9 cellular contexts compared by ENCODE assay signal in the genomic region with DNA sequence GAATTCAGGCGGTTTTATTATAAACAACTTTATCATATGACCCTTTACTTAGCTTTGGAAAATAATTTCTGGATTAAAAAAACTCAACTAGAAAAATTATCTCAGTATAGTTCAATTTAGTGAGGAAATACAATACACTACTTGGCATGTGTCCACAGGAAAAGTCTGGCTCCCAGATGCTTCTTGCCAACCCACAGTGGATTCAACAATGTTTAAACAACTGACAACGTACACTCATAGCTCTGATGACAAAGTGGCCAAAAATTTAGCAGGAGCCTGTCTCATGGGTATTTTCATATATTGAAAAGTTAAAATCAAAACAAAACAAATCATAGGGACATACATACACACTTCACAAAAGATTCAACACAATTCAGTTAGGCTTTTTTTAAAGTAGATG.
DNase-seq lines count a peak whose midpoint lies in the region; TF ChIP-seq lines count a peak whose summit lies in the region.
"Had no signal": no experiment of that assay in that cellular context is flagged by ENCODE, and none has a peak within 500 bp of the region (broad histone marks: within the 10 kb centered on the region; RNA-seq: fewer than 3 reads in every experiment).

No MANE protein-coding gene starts in this region.

- H3K4me2 ChIP-seq in SK-N-SH: no peak overlapping the region
- H3K4me2 ChIP-seq: KMS-11 had no signal

- 5% methylated on average over 2 of the region's 2 CpGs for WGBS in SK-N-SH (ENCODE audit: low lambda C conversion rate)

- H3K79me2 ChIP-seq in SK-N-SH (ENCODE audit: insufficient read depth): no peaks in the 10 kb centered on the region

- H4K20me1 ChIP-seq in SK-N-SH (ENCODE audit: insufficient read depth): no peaks in the 10 kb centered on the region

- H3K36me3 ChIP-seq in SK-N-SH (replicated peaks in 1 of 2; ENCODE audit: control insufficient read depth in 1 of 2, insufficient read depth in 2 of 2, low read length in 1 of 2) (no peaks in the 10 kb centered on the region), H7 (replicated peaks; ENCODE audit: control insufficient read depth, insufficient read depth, low read length) (no peaks in the 10 kb centered on the region)

- CTCF ChIA-PET in SK-N-SH (lab: Yijun Ruan, JAX): interaction anchor here (0.9 to 4.3 kb wide), 10 partner anchors 7 to 474 kb away, joined by 3 to 17 read pairs (median 4); no protein-coding TSS in a partner anchor

- H3K9ac ChIP-seq in SK-N-SH: no peak overlapping the region
- H3K9ac ChIP-seq: KMS-11 had no signal

- TF ChIP-seq EP300 in Ishikawa (IDR thresholded peaks at IDR 0.05; ENCODE audit: borderline replicate concordance) (no peak), SK-N-SH (IDR thresholded peaks at IDR 0.05; ENCODE audit: borderline replicate concordance in 1 of 2, low read depth in 1 of 2, low read length in 1 of 2) (peak in 1 of 2 experiments; percentile 61; a peak in 1 of 4 replicates)

- H3K27ac ChIP-seq in SK-N-SH (ENCODE audit: low read depth in 2 of 2, low read length in 1 of 2): peak overlapping the region in 1 of 2 experiments; percentile 47; a peak in 1 of 4 replicates
- H3K27ac ChIP-seq: KMS-11 had no signal

- H3K4me3 ChIP-seq in AG09309 (ENCODE audit: control insufficient read depth, low read depth, low read length) (no peak overlapping the region), SK-N-SH (ENCODE audit: low read depth in 2 of 2, low read length in 1 of 2) (no peak overlapping the region), H7 (ENCODE audit: insufficient read depth, low read depth, low read length) (no peak overlapping the region)

- H3F3A ChIP-seq in SK-N-SH (replicated peaks; ENCODE audit: insufficient read depth): no peaks in the 10 kb centered on the region

- no peak for TF ChIP-seq CTCF in AG09309 (IDR thresholded peaks at IDR 0.05; ENCODE audit: control insufficient read depth, insufficient read depth, low read depth, low read length, missing control alignments)
- TF ChIP-seq CTCF in SK-N-SH (IDR thresholded peaks at IDR 0.05): no peak

- no peak overlapping the region for H2AFZ ChIP-seq in SK-N-SH (ENCODE audit: low read depth)

- H3K27me3 ChIP-seq in SK-N-SH (ENCODE audit: insufficient read depth) (no peaks in the 10 kb centered on the region), H7 (ENCODE audit: control insufficient read depth, insufficient read depth, low read length) (no peaks in the 10 kb centered on the region)

- H3K9me2 ChIP-seq in SK-N-SH: no peaks in the 10 kb centered on the region

- H3K4me1 ChIP-seq in SK-N-SH (ENCODE audit: control insufficient read depth in 1 of 2, insufficient read depth in 2 of 2, low read depth in 1 of 2, low read length in 1 of 2): peaks cover 6 to 16% of the 10 kb centered on the region in 2 experiments; a peak in 2 of 4 replicates

- POLR2A ChIA-PET in SK-N-SH (lab: Yijun Ruan, JAX): no interaction called here

- no peaks in the 10 kb centered on the region for H3K9me3 ChIP-seq in SK-N-SH

- TF ChIP-seq RAD21 in Ishikawa (IDR thresholded peaks at IDR 0.05; ENCODE audit: low read depth) (no peak), SK-N-SH (IDR thresholded peaks at IDR 0.05; ENCODE audit: low read length) (no peak)

- DNase-seq in AG09309 (ENCODE audit: low read depth): peak; percentile 79
- DNase-seq in SK-N-SH: peak; percentile 64
- peak; percentile 93 for DNase-seq in iris pigment epithelial cell (ENCODE audit: low read depth)
- DNase-seq in H7: no peak
- DNase-seq in NCI-H187 treated with DMSO at 0.1 percent for 48 hours (lab: John Stamatoyannopoulos, UW): no peak
- no peak for DNase-seq in activated CD4-positive, alpha-beta T cell treated with anti-CD3 and anti-CD28 coated beads for 1 hour
- DNase-seq in NCI-H2227 (lab: John Stamatoyannopoulos, UW; ENCODE audit: unreplicated experiment): no peak

TF ChIP-seq in Ishikawa, 13 proteins besides CTCF, POLR2A, EP300 and RAD21:
- TF ChIP-seq NFIC (IDR thresholded peaks at IDR 0.05) (peak; percentile 48; the same call in 1 of the 2 replicates), YY1 (IDR thresholded peaks at IDR 0.05; ENCODE audit: low read depth) (no peak), MAX (IDR thresholded peaks at IDR 0.05) (no peak), EGR1 (IDR thresholded peaks at IDR 0.05) (no peak)

TF ChIP-seq in SK-N-SH, 30 proteins besides CTCF, POLR2A, EP300 and RAD21 (continues in another document):
- TF ChIP-seq NFIC (IDR thresholded peaks at IDR 0.05; ENCODE audit: borderline replicate concordance): peak; percentile 79
- peak; percentile 59 for TF ChIP-seq PBX3 (IDR thresholded peaks at IDR 0.05)
- TF ChIP-seq MAX (IDR thresholded peaks at IDR 0.05; ENCODE audit: low read depth): no peak
- no peak for TF ChIP-seq TAF1 (IDR thresholded peaks at IDR 0.05; ENCODE audit: borderline replicate concordance, low read depth, low read length)
- no peak for TF ChIP-seq USF1 (IDR thresholded peaks at IDR 0.05; ENCODE audit: borderline replicate concordance, low read depth)
- peak; percentile 75; the same call in 1 of the 2 replicates for TF ChIP-seq POLR2AphosphoS5 (IDR thresholded peaks at IDR 0.05; ENCODE audit: low read depth, low read length)
- TF ChIP-seq, protein P1, sequence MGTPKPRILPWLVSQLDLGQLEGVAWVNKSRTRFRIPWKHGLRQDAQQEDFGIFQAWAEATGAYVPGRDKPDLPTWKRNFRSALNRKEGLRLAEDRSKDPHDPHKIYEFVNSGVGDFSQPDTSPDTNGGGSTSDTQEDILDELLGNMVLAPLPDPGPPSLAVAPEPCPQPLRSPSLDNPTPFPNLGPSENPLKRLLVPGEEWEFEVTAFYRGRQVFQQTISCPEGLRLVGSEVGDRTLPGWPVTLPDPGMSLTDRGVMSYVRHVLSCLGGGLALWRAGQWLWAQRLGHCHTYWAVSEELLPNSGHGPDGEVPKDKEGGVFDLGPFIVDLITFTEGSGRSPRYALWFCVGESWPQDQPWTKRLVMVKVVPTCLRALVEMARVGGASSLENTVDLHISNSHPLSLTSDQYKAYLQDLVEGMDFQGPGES (IDR thresholded peaks at IDR 0.05; ENCODE audit: low read depth, low read length): no peak
- TF ChIP-seq SIN3A (IDR thresholded peaks at IDR 0.05; ENCODE audit: borderline replicate concordance, low read depth, low read length): no peak
- TF ChIP-seq RXRA (IDR thresholded peaks at IDR 0.05; ENCODE audit: borderline replicate concordance, low read depth): no peak
- TF ChIP-seq SMC3 (IDR thresholded peaks at IDR 0.05; ENCODE audit: low read depth, low read length): no peak
- TF ChIP-seq, protein P2, sequence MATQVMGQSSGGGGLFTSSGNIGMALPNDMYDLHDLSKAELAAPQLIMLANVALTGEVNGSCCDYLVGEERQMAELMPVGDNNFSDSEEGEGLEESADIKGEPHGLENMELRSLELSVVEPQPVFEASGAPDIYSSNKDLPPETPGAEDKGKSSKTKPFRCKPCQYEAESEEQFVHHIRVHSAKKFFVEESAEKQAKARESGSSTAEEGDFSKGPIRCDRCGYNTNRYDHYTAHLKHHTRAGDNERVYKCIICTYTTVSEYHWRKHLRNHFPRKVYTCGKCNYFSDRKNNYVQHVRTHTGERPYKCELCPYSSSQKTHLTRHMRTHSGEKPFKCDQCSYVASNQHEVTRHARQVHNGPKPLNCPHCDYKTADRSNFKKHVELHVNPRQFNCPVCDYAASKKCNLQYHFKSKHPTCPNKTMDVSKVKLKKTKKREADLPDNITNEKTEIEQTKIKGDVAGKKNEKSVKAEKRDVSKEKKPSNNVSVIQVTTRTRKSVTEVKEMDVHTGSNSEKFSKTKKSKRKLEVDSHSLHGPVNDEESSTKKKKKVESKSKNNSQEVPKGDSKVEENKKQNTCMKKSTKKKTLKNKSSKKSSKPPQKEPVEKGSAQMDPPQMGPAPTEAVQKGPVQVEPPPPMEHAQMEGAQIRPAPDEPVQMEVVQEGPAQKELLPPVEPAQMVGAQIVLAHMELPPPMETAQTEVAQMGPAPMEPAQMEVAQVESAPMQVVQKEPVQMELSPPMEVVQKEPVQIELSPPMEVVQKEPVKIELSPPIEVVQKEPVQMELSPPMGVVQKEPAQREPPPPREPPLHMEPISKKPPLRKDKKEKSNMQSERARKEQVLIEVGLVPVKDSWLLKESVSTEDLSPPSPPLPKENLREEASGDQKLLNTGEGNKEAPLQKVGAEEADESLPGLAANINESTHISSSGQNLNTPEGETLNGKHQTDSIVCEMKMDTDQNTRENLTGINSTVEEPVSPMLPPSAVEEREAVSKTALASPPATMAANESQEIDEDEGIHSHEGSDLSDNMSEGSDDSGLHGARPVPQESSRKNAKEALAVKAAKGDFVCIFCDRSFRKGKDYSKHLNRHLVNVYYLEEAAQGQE (IDR thresholded peaks at IDR 0.05; ENCODE audit: low read depth, low read length): no peak
- TF ChIP-seq, protein P3, sequence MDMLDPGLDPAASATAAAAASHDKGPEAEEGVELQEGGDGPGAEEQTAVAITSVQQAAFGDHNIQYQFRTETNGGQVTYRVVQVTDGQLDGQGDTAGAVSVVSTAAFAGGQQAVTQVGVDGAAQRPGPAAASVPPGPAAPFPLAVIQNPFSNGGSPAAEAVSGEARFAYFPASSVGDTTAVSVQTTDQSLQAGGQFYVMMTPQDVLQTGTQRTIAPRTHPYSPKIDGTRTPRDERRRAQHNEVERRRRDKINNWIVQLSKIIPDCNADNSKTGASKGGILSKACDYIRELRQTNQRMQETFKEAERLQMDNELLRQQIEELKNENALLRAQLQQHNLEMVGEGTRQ (IDR thresholded peaks at IDR 0.05; ENCODE audit: borderline replicate concordance, low read depth, low read length): no peak
- no peak for TF ChIP-seq EZH2phosphoT487 (IDR thresholded peaks at IDR 0.05; ENCODE audit: borderline replicate concordance, low read depth)
- TF ChIP-seq NRF1 (IDR thresholded peaks at IDR 0.05; ENCODE audit: low read depth, low read length): no peak

Comparison
In these comparisons a context has a peak if more than half of its experiments do, and no peak if none do; other contexts are left out.
1. DNase-seq: peak in AG09309 (single experiment), SK-N-SH (single experiment) and iris pigment epithelial cell (single experiment); none in H7 (single experiment), NCI-H187 treated with DMSO at 0.1 percent for 48 hours (single experiment), activated CD4-positive, alpha-beta T cell treated with anti-CD3 and anti-CD28 coated beads for 1 hour (single experiment) and NCI-H2227 (single experiment).